1 cellular context compared by ENCODE assay signal in genomic region chr7:99651290-99651689, GRCh38.
TF ChIP-seq lines count a peak whose summit lies in the region.

No MANE protein-coding gene starts in this region.

TF ChIP-seq in K562, 482 proteins besides CTCF, POLR2A, EP300 and RAD21 (continued from another document):
- TF ChIP-seq THRAP3 (IDR thresholded peaks at IDR 0.05; ENCODE audit: borderline replicate concordance) = no peak
- TF ChIP-seq C11orf30 (IDR thresholded peaks at IDR 0.05; ENCODE audit: low read depth) = peak; percentile 66
- TF ChIP-seq, protein P1, sequence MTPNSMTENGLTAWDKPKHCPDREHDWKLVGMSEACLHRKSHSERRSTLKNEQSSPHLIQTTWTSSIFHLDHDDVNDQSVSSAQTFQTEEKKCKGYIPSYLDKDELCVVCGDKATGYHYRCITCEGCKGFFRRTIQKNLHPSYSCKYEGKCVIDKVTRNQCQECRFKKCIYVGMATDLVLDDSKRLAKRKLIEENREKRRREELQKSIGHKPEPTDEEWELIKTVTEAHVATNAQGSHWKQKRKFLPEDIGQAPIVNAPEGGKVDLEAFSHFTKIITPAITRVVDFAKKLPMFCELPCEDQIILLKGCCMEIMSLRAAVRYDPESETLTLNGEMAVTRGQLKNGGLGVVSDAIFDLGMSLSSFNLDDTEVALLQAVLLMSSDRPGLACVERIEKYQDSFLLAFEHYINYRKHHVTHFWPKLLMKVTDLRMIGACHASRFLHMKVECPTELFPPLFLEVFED (CRISPR knock-in tag; conservative IDR thresholded peaks at IDR 0.05) = no peak
- TF ChIP-seq MAFF (IDR thresholded peaks at IDR 0.05; ENCODE audit: low read length) = peak; percentile 65
- no peak for TF ChIP-seq MAZ (CRISPR knock-in tag; conservative IDR thresholded peaks at IDR 0.05 in 1 of 2, IDR thresholded peaks at IDR 0.05 in 1 of 2)
- TF ChIP-seq ZNF316 (IDR thresholded peaks at IDR 0.05) = peak; percentile 77
- no peak for TF ChIP-seq PHTF2 (CRISPR knock-in tag; IDR thresholded peaks at IDR 0.05)
- no peak for TF ChIP-seq GMEB1 (CRISPR knock-in tag; IDR thresholded peaks at IDR 0.05)
- TF ChIP-seq, protein P2, sequence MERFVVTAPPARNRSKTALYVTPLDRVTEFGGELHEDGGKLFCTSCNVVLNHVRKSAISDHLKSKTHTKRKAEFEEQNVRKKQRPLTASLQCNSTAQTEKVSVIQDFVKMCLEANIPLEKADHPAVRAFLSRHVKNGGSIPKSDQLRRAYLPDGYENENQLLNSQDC (CRISPR knock-in tag; IDR thresholded peaks at IDR 0.05) = no peak
- TF ChIP-seq ARNT (IDR thresholded peaks at IDR 0.05) = no peak
- TF ChIP-seq MAFK (IDR thresholded peaks at IDR 0.05; ENCODE audit: low read length) = peak; percentile 76
- TF ChIP-seq MAFG (tag; conservative IDR thresholded peaks at IDR 0.05) = 0 out of 2 replicates have a peak, but pooled peaks have one; percentile 56
- no peak for TF ChIP-seq TRIM28 (IDR thresholded peaks at IDR 0.05)
- TF ChIP-seq RBM22 (IDR thresholded peaks at IDR 0.05; ENCODE audit: low read depth, low read length, poor library complexity, severe bottlenecking) = no peak
- TF ChIP-seq MEF2A (IDR thresholded peaks at IDR 0.05; ENCODE audit: control insufficient read depth, low read depth, low read length) = no peak
- TF ChIP-seq SIN3B (IDR thresholded peaks at IDR 0.05; ENCODE audit: low read depth) = no peak
- TF ChIP-seq TSHZ1 (CRISPR knock-in tag; IDR thresholded peaks at IDR 0.05) = no peak
